Comparison of ENCODE assay signal across 9 cellular contexts in genomic region chr12:95674631-95675030, GRCh38.
A peak's percentile ranks its signal among the peaks of the same experiment; 100 is the strongest.
DNase-seq lines count a peak whose midpoint lies in the region; TF ChIP-seq lines count a peak whose summit lies in the region.
"Had no signal": no experiment of that assay in that cellular context is flagged by ENCODE, and none has a peak within 500 bp of the region (broad histone marks: within the 10 kb centered on the region; RNA-seq: fewer than 3 reads in every experiment).

No MANE protein-coding gene starts in this region.

- CTCF ChIA-PET in activated CD4-positive, alpha-beta memory T cell treated with anti-CD3 and anti-CD28 coated beads for 36 hours (lab: Charles Lee) = no interaction called here

- no peaks in the 10 kb centered on the region for H3K36me3 ChIP-seq in SK-N-MC (ENCODE audit: insufficient read depth, low read length)

- H3K27ac ChIP-seq in SK-N-MC = no peak overlapping the region

- TF ChIP-seq CTCF in type B pancreatic cell (conservative IDR thresholded peaks at IDR 0.05) = no peak

- H3K9ac ChIP-seq in SK-N-MC (ENCODE audit: insufficient read length) = no peak overlapping the region

- H3K4me3 Mint-ChIP-seq in type B pancreatic cell = no peak overlapping the region
- H3K4me3 Mint-ChIP-seq in activated CD4-positive, alpha-beta memory T cell treated with anti-CD3 and anti-CD28 coated beads for 36 hours = no peak overlapping the region

- no peaks in the 10 kb centered on the region for H3K27me3 Mint-ChIP-seq in type B pancreatic cell
- H3K27me3 Mint-ChIP-seq in activated CD4-positive, alpha-beta memory T cell treated with anti-CD3 and anti-CD28 coated beads for 36 hours = peaks cover 1% of the 10 kb centered on the region

- peaks cover 3% of the 10 kb centered on the region for H3K36me3 Mint-ChIP-seq in type B pancreatic cell
- no peaks in the 10 kb centered on the region for H3K36me3 Mint-ChIP-seq in activated CD4-positive, alpha-beta memory T cell treated with anti-CD3 and anti-CD28 coated beads for 36 hours

- peaks cover 21% of the 10 kb centered on the region for H3K4me1 Mint-ChIP-seq in type B pancreatic cell (ENCODE audit: unreplicated experiment)
- H3K4me1 Mint-ChIP-seq in activated CD4-positive, alpha-beta memory T cell treated with anti-CD3 and anti-CD28 coated beads for 36 hours (ENCODE audit: low read depth) = no peaks in the 10 kb centered on the region

- no peaks in the 10 kb centered on the region for H3K9me3 ChIP-seq in SK-N-MC (ENCODE audit: low read depth, low read length)

- DNase-seq in DMS79 (lab: John Stamatoyannopoulos, UW) (peak; percentile 90), NCI-H2029 treated with DMSO at 0.1 percent for 48 hours (lab: John Stamatoyannopoulos, UW) (peak; percentile 95), SK-N-MC (ENCODE audit: low read depth, low spot score) (peak; percentile 39), left kidney (ENCODE audit: low read depth, low spot score) (peak; percentile 67), type B pancreatic cell (ENCODE audit: extremely low spot score, unreplicated experiment) (no peak), HCEC 1CT (no peak)
- DNase-seq in stimulated activated naive CD4-positive, alpha-beta T cell treated with Interleukin-2 at 50 U/mL for 16 hours (lab: John Stamatoyannopoulos, UW) = no peak
- no peak for DNase-seq in activated CD4-positive, alpha-beta memory T cell treated with anti-CD3 and anti-CD28 coated beads for 36 hours
- DNase-seq: effector memory CD4-positive, alpha-beta T cell had no signal

- POLR2A ChIA-PET in activated CD4-positive, alpha-beta memory T cell treated with anti-CD3 and anti-CD28 coated beads for 36 hours (lab: Charles Lee) = no interaction called here

- intact Hi-C loops in activated CD4-positive, alpha-beta memory T cell treated with anti-CD3 and anti-CD28 coated beads for 36 hours (cut with micrococcal nuclease) = no loop called here

- no peaks in the 10 kb centered on the region for H3K9me3 Mint-ChIP-seq in type B pancreatic cell
- peaks cover 4% of the 10 kb centered on the region for H3K9me3 Mint-ChIP-seq in activated CD4-positive, alpha-beta memory T cell treated with anti-CD3 and anti-CD28 coated beads for 36 hours

- no peak overlapping the region for H3K4me3 ChIP-seq in SK-N-MC

- H3K27ac Mint-ChIP-seq in type B pancreatic cell = no peak overlapping the region
- H3K27ac Mint-ChIP-seq in activated CD4-positive, alpha-beta memory T cell treated with anti-CD3 and anti-CD28 coated beads for 36 hours = no peak overlapping the region

Comparison
In these comparisons a context has a peak if more than half of its experiments do, and no peak if none do; other contexts are left out.
1. DNase-seq: peak in DMS79 (single experiment), NCI-H2029 treated with DMSO at 0.1 percent for 48 hours (single experiment), SK-N-MC (single experiment) and left kidney (single experiment); none in stimulated activated naive CD4-positive, alpha-beta T cell treated with Interleukin-2 at 50 U/mL for 16 hours (single experiment), type B pancreatic cell (single experiment), HCEC 1CT (single experiment) and activated CD4-positive, alpha-beta memory T cell treated with anti-CD3 and anti-CD28 coated beads for 36 hours (single experiment).